ENCODE assay signal across 8 cellular contexts in the genomic region with DNA sequence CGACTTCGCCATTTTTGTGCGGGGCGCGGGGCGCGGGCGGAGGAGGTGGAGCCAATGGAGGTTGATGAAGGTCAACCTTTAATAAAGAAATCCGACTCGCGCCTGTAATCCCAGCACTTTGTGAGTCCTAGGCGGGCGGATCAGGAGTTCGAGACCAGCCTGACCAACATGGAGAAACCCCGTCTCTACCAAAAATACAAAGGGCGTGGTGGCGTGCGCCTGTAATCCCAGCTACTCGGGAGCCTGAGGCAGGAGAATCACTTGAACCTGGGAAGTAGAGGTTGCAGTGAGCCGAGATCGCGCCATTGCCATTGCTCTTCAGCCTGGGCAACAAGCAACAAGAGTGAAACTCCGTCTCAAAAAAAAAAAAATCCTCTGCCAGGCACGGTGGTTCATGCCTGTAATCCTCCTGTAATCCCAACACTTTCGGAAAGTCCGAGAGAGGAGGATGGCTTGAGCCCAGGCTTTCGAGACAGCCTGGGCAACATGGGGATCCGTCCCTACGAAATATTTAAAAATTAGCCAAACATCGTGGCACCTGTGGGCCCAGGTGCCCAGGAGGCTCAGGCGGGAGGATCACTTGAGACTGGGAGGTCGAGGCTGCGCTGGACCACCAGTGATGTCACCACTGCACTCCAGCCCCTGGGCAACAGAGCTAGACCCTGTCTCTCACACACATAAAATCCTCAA. TPM values are rescaled to one million over a fixed set of nuclear protein-coding genes. Genes with fewer than 3 reads are reported as not detected.
DNase-seq lines count a peak whose midpoint lies in the region; ATAC-seq lines count a peak whose summit lies in the region.

No MANE protein-coding gene starts in this region.

- in situ Hi-C loops in HAP-1 (cut with MboI; ENCODE audit: low sequenced_read_pairs): no loop called here

- peak overlapping the region; percentile 85 for H3K4me3 ChIP-seq in HAP-1
- peak overlapping the region; percentile 10; the same call in 1 of the 2 replicates for H3K4me3 ChIP-seq in iPS DF 6.9 (ENCODE audit: low read length)

- H3K36me3 ChIP-seq in HAP-1 (replicated peaks) (peaks cover 33% of the 10 kb centered on the region), iPS DF 6.9 (ENCODE audit: control insufficient read depth, insufficient read depth, low read length) (peaks cover 15% of the 10 kb centered on the region)

- no peak for DNase-seq in HAP-1 (ENCODE audit: low spot score in 2 of 2)
- DNase-seq in activated CD4-positive, alpha-beta memory T cell treated with anti-CD3 and anti-CD28 coated beads, Interleukin-2, amount 10 ng/mL, durations not matched to agents 7 days and 5 days: no peak
- DNase-seq in iPS DF 6.9 (ENCODE audit: low read depth, low spot score): no peak
- DNase-seq in stimulated activated effector memory CD8-positive, alpha-beta T cell treated with anti-CD3 and anti-CD28 coated beads, Interleukin-12 subunit alpha, Interleukin-12 subunit beta, amount 100 ng/mL, for 72 hours (ENCODE audit: low spot score in 2 of 2): no peak
- no peak for DNase-seq in T1000 (lab: John Stamatoyannopoulos, UW)
- DNase-seq in 8988T: no peak

- H3K36me3 Mint-ChIP-seq in activated CD4-positive, alpha-beta memory T cell treated with anti-CD3 and anti-CD28 coated beads, Interleukin-2, amount 10 ng/mL, durations not matched to agents 7 days and 5 days (ENCODE audit: low read depth): peaks cover 38% of the 10 kb centered on the region
- peaks cover 38% of the 10 kb centered on the region for H3K36me3 Mint-ChIP-seq in stimulated activated effector memory CD8-positive, alpha-beta T cell treated with anti-CD3 and anti-CD28 coated beads, Interleukin-12 subunit alpha, Interleukin-12 subunit beta, amount 100 ng/mL, for 72 hours

- H3K27me3 ChIP-seq in HAP-1 (ENCODE audit: low read depth): no peaks in the 10 kb centered on the region
- no peaks in the 10 kb centered on the region for H3K27me3 ChIP-seq in iPS DF 6.9 (ENCODE audit: control insufficient read depth, insufficient read depth, low read length)

- H3K9me3 Mint-ChIP-seq in activated CD4-positive, alpha-beta memory T cell treated with anti-CD3 and anti-CD28 coated beads, Interleukin-2, amount 10 ng/mL, durations not matched to agents 7 days and 5 days: no peaks in the 10 kb centered on the region
- H3K9me3 Mint-ChIP-seq in stimulated activated effector memory CD8-positive, alpha-beta T cell treated with anti-CD3 and anti-CD28 coated beads, Interleukin-12 subunit alpha, Interleukin-12 subunit beta, amount 100 ng/mL, for 72 hours: no peaks in the 10 kb centered on the region

- peak overlapping the region; percentile 96 for H3K27ac Mint-ChIP-seq in activated CD4-positive, alpha-beta memory T cell treated with anti-CD3 and anti-CD28 coated beads, Interleukin-2, amount 10 ng/mL, durations not matched to agents 7 days and 5 days
- H3K27ac Mint-ChIP-seq in stimulated activated effector memory CD8-positive, alpha-beta T cell treated with anti-CD3 and anti-CD28 coated beads, Interleukin-12 subunit alpha, Interleukin-12 subunit beta, amount 100 ng/mL, for 72 hours: peak overlapping the region; percentile 97

- peak overlapping the region; percentile 96 for H3K4me3 Mint-ChIP-seq in activated CD4-positive, alpha-beta memory T cell treated with anti-CD3 and anti-CD28 coated beads, Interleukin-2, amount 10 ng/mL, durations not matched to agents 7 days and 5 days
- peak overlapping the region; percentile 84 for H3K4me3 Mint-ChIP-seq in stimulated activated effector memory CD8-positive, alpha-beta T cell treated with anti-CD3 and anti-CD28 coated beads, Interleukin-12 subunit alpha, Interleukin-12 subunit beta, amount 100 ng/mL, for 72 hours

- no CpG with 5 or more reads among the region's 33 CpGs for WGBS in iPS DF 6.9 (ENCODE audit: insufficient coverage, insufficient read length)

- H3K27me3 Mint-ChIP-seq in activated CD4-positive, alpha-beta memory T cell treated with anti-CD3 and anti-CD28 coated beads, Interleukin-2, amount 10 ng/mL, durations not matched to agents 7 days and 5 days: peaks cover 2% of the 10 kb centered on the region

- POLR2A ChIA-PET in activated CD4-positive, alpha-beta memory T cell treated with anti-CD3 and anti-CD28 coated beads, Interleukin-2, amount 10 ng/mL, durations not matched to agents 7 days and 5 days (lab: Charles Lee): interaction anchor here (1.0 to 5.4 kb wide), 11 partner anchors 9 to 294 kb away, joined by 3 to 57 read pairs (median 8); partner anchors contain the start of genes ABHD1, AGBL5, ATRAID and MPV17

- H3K4me1 ChIP-seq in HAP-1 (peaks cover 9% of the 10 kb centered on the region), iPS DF 6.9 (ENCODE audit: control insufficient read depth, insufficient read depth, low read length) (0 out of 2 replicates have a peak, but pooled peaks cover 2% of the 10 kb centered on the region)

- H3K4me1 Mint-ChIP-seq in activated CD4-positive, alpha-beta memory T cell treated with anti-CD3 and anti-CD28 coated beads, Interleukin-2, amount 10 ng/mL, durations not matched to agents 7 days and 5 days: peaks cover 34% of the 10 kb centered on the region
- H3K4me1 Mint-ChIP-seq in stimulated activated effector memory CD8-positive, alpha-beta T cell treated with anti-CD3 and anti-CD28 coated beads, Interleukin-12 subunit alpha, Interleukin-12 subunit beta, amount 100 ng/mL, for 72 hours: peaks cover 22% of the 10 kb centered on the region

- H3K9me3 ChIP-seq in HAP-1: no peaks in the 10 kb centered on the region
- H3K9me3 ChIP-seq in iPS DF 6.9 (ENCODE audit: control insufficient read depth, insufficient read depth, low read length): no peaks in the 10 kb centered on the region

- CTCF ChIA-PET in activated CD4-positive, alpha-beta memory T cell treated with anti-CD3 and anti-CD28 coated beads, Interleukin-2, amount 10 ng/mL, durations not matched to agents 7 days and 5 days (lab: Charles Lee): interaction anchor here (1.5 to 2.9 kb wide), 6 partner anchors 11 to 168 kb away, joined by 3 to 26 read pairs (median 8); partner anchors contain the start of genes ABHD1 and TRIM54

- no peak for ATAC-seq in stimulated activated effector memory CD8-positive, alpha-beta T cell treated with anti-CD3 and anti-CD28 coated beads, Interleukin-12 subunit alpha, Interleukin-12 subunit beta, amount 100 ng/mL, for 72 hours
- ATAC-seq in HG03045 (IDR thresholded peaks at IDR 0.05; ENCODE audit: unreplicated experiment) (no peak), HG03097 (IDR thresholded peaks at IDR 0.05; ENCODE audit: low FRiP score, unreplicated experiment) (no peak)

- H3K27ac ChIP-seq in iPS DF 6.9 (ENCODE audit: low read length): no peak overlapping the region

RNA-seq across cellular contexts. Expression of gene PREB, which starts 0.5 kb away (rescaled TPM):
- 10 to 100 TPM; 67.4 to 72.7 TPM for total RNA-seq in activated CD4-positive, alpha-beta memory T cell treated with anti-CD3 and anti-CD28 coated beads, Interleukin-2, amount 10 ng/mL, durations not matched to agents 7 days and 5 days

RNA-seq across cellular contexts. Expression of gene PRR30, which starts 4.3 kb away (rescaled TPM):
- total RNA-seq in activated CD4-positive, alpha-beta memory T cell treated with anti-CD3 and anti-CD28 coated beads, Interleukin-2, amount 10 ng/mL, durations not matched to agents 7 days and 5 days: not detected

RNA-seq across cellular contexts. Expression of gene ABHD1, which starts 11.3 kb away (rescaled TPM):
- under 1 TPM; 0.13 to 0.20 TPM for total RNA-seq in activated CD4-positive, alpha-beta memory T cell treated with anti-CD3 and anti-CD28 coated beads, Interleukin-2, amount 10 ng/mL, durations not matched to agents 7 days and 5 days

RNA-seq across cellular contexts. Expression of gene TCF23, which starts 13.9 kb away (rescaled TPM):
- not detected for total RNA-seq in activated CD4-positive, alpha-beta memory T cell treated with anti-CD3 and anti-CD28 coated beads, Interleukin-2, amount 10 ng/mL, durations not matched to agents 7 days and 5 days

RNA-seq across cellular contexts. Expression of gene CGREF1, which starts 16.0 kb away (rescaled TPM):
- 1 to 10 TPM in 1 of 2 experiments, under 1 TPM in 1; 0.75 to 1.2 TPM for total RNA-seq in activated CD4-positive, alpha-beta memory T cell treated with anti-CD3 and anti-CD28 coated beads, Interleukin-2, amount 10 ng/mL, durations not matched to agents 7 days and 5 days
